1 cellular context compared by ENCODE assay signal in the genomic region with DNA sequence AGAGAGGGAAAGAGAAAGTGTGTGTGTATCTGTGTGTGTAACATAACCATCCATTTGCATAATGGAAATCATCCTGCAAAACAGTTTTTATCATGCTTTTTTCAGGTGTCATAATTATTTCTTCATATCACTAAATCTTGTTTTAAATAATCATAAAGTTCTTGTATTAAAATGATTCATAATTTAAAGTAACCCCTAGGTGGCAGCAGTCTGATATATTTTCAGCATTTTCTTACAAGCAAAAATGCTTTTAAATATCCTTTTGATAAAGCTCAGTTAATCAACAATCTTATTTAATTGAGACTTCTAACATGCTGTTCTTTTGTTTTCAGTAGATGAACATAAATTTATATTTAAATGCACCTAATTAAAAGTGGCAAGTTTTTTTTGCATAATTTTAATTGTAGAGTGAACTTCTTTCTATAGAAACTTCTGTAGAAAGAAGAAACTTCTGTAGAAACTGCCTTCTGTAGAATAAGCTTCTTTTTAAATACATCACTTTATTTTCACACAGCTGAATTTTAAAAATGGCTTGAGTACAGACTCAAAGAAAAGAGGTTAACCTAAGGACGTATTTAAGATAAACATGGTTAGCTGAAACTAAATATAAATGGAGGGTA.
TF ChIP-seq lines count a peak whose summit lies in the region.

No MANE protein-coding gene starts in this region.

TF ChIP-seq in GM23338, 12 proteins besides CTCF, POLR2A, EP300 and RAD21 (continued from another document):
- TF ChIP-seq ZNF462 (CRISPR knock-in tag; IDR thresholded peaks at IDR 0.05) (no peak), EZH2 (IDR thresholded peaks at IDR 0.05; ENCODE audit: low read depth, unreplicated experiment) (no peak)
TF ChIP-seq in GM23338: peak in this region for 0.
